25 cellular contexts compared by ENCODE assay signal in the genomic region with DNA sequence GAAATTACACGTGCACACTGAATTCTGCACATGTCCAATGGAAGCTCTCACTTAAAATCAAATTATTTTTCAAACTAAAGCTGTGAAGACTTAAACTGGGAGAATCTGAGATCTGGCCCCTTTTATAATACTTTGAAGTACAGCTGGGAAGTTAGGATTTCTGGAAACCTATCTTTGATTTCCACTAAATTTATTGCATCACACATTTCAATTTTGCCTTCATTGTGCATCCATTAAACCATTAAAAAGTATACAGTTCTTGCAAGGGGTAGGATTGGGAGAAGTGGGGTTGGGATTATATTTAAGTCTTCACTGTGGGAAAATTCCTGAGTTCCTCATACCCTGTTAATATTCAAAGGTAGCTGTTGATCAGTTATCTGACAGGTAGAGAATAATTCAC.
"Had no signal": no experiment of that assay in that cellular context is flagged by ENCODE, and none has a peak within 500 bp of the region (broad histone marks: within the 10 kb centered on the region; RNA-seq: fewer than 3 reads in every experiment).

No MANE protein-coding gene starts in this region.

- H3K36me3 ChIP-seq: MG63 had no signal

- H3K9me3 Mint-ChIP-seq: activated naive CD4-positive, alpha-beta T cell treated with anti-CD3 and anti-CD28 coated beads for 36 hours; activated naive CD8-positive, alpha-beta T cell treated with anti-CD3 and anti-CD28 coated beads for 36 hours had no signal

- H3K27me3 Mint-ChIP-seq: activated T-helper 17 cell treated with anti-CD3 and anti-CD28 coated beads, Interleukin-2, amount 50 U/mL, for 72 hours had no signal

- H3K4me3 Mint-ChIP-seq: activated CD4-positive, alpha-beta memory T cell treated with anti-CD3 and anti-CD28 coated beads, Interleukin-2, amount 10 ng/mL, durations not matched to agents 7 days and 5 days; activated CD4-positive, alpha-beta T cell treated with anti-CD3 and anti-CD28 coated beads for 36 hours; activated naive CD4-positive, alpha-beta T cell treated with anti-CD3 and anti-CD28 coated beads for 36 hours; activated naive CD8-positive, alpha-beta T cell treated with anti-CD3 and anti-CD28 coated beads for 36 hours; activated T-helper 17 cell treated with anti-CD3 and anti-CD28 coated beads, Interleukin-2, amount 50 U/mL, for 72 hours had no signal

- H3K27ac Mint-ChIP-seq: activated CD4-positive, alpha-beta memory T cell treated with anti-CD3 and anti-CD28 coated beads, Interleukin-2, amount 10 ng/mL, durations not matched to agents 7 days and 5 days; activated CD4-positive, alpha-beta T cell treated with anti-CD3 and anti-CD28 coated beads for 36 hours; activated naive CD4-positive, alpha-beta T cell treated with anti-CD3 and anti-CD28 coated beads for 36 hours; activated naive CD8-positive, alpha-beta T cell treated with anti-CD3 and anti-CD28 coated beads for 36 hours; activated T-helper 17 cell treated with anti-CD3 and anti-CD28 coated beads, Interleukin-2, amount 50 U/mL, for 72 hours had no signal

- ATAC-seq: Panc1, Right ventricle myocardium inferior had no signal

- DNase-seq: activated CD4-positive, alpha-beta memory T cell treated with anti-CD3 and anti-CD28 coated beads, Interleukin-2, amount 10 ng/mL, durations not matched to agents 7 days and 5 days; activated CD4-positive, alpha-beta T cell treated with anti-CD3 and anti-CD28 coated beads for 36 hours; activated CD4-positive, alpha-beta T cell treated with anti-CD3 and anti-CD28 coated beads, Interleukin-2, amount 50 U/mL, for 1 hour; activated gamma-delta T cell; activated naive CD4-positive, alpha-beta T cell treated with anti-CD3 and anti-CD28 coated beads for 36 hours; activated naive CD8-positive, alpha-beta T cell treated with anti-CD3 and anti-CD28 coated beads for 36 hours; activated T-cell treated with anti-CD3 and anti-CD28 coated beads for 4 hours; activated T-cell treated with anti-CD3 and anti-CD28 coated beads, Interleukin-2, amount 50 U/mL, for 48 hours; cerebellar nuclear complex; MG63; MV-4-11; NCI-H1092 treated with DMSO at 0.1 percent for 48 hours; NCI-H1417 treated with DMSO at 0.1 percent for 48 hours; NCI-H1694 treated with DMSO at 0.1 percent for 48 hours; NCI-H2029 treated with DMSO at 0.1 percent for 48 hours; NCI-H345; NCI-H510A; NCI-H526 treated with DMSO at 0.1 percent for 48 hours; RPMI8226 had no signal

- H3K27me3 ChIP-seq: MG63 had no signal

- H3K4me3 ChIP-seq: MG63, SK-N-MC had no signal

- H3K27ac ChIP-seq: VCaP had no signal

- H3K36me3 Mint-ChIP-seq: activated naive CD8-positive, alpha-beta T cell treated with anti-CD3 and anti-CD28 coated beads for 36 hours had no signal

- FAIRE-seq: colon had no signal

- H3K9me3 ChIP-seq: MG63 had no signal
